18 cellular contexts compared by ENCODE assay signal in genomic region chr3:41836360-41837134, GRCh38.
A peak's percentile ranks its signal among the peaks of the same experiment; 100 is the strongest.
DNase-seq lines count a peak whose midpoint lies in the region; ATAC-seq, FAIRE-seq and TF ChIP-seq lines count a peak whose summit lies in the region.
"Had no signal": no experiment of that assay in that cellular context is flagged by ENCODE, and none has a peak within 500 bp of the region (broad histone marks: within the 10 kb centered on the region; RNA-seq: fewer than 3 reads in every experiment).

No MANE protein-coding gene starts in this region.

- no peak overlapping the region for H3K9ac ChIP-seq in IMR-90 (ENCODE audit: low read depth, low read length)

- WGBS in IMR-90 (ENCODE audit: extremely low coverage in 2 of 2, insufficient read length in 1 of 2), 2 experiments, result no CpG with 5 or more reads among the region's 11 CpGs
- 10 to 45% (median 20%) methylated on average over 11 of the region's 11 CpGs for WGBS in small intestine, 3 donors

- no peak overlapping the region for H2BK120ac ChIP-seq in IMR-90 (ENCODE audit: low read depth, low read length)

- no peak overlapping the region for H3K4me3 Mint-ChIP-seq in activated CD8-positive, alpha-beta memory T cell treated with anti-CD3 and anti-CD28 coated beads, Interleukin-2, amount 10 ng/mL, durations not matched to agents 7 days and 5 days
- H3K4me3 Mint-ChIP-seq: activated B cell treated with CpG ODN at 0.5 μM for 24 hours; activated naive CD4-positive, alpha-beta T cell treated with anti-CD3 and anti-CD28 coated beads, Interleukin-2, amount 10 ng/mL, durations not matched to agents 7 days and 5 days had no signal

- no peak overlapping the region for H2AK5ac ChIP-seq in IMR-90 (ENCODE audit: low read depth, low read length)

- H3K9me3 Mint-ChIP-seq in activated CD8-positive, alpha-beta memory T cell treated with anti-CD3 and anti-CD28 coated beads, Interleukin-2, amount 10 ng/mL, durations not matched to agents 7 days and 5 days (ENCODE audit: low read depth), result peaks cover 3% of the 10 kb centered on the region

- TF ChIP-seq RAD21 in IMR-90 (IDR thresholded peaks at IDR 0.05; ENCODE audit: low read length), result no peak

- no peaks in the 10 kb centered on the region for H3K27me3 ChIP-seq in IMR-90 (ENCODE audit: control insufficient read depth, insufficient read depth, low read length)
- H3K27me3 ChIP-seq in small intestine (ENCODE audit: control insufficient read depth in 2 of 2, insufficient read depth in 2 of 2, low read length in 2 of 2), result no peaks in the 10 kb centered on the region
- H3K27me3 ChIP-seq: esophagus squamous epithelium, SJCRH30 had no signal

- no peak overlapping the region for H4K5ac ChIP-seq in IMR-90 (ENCODE audit: low read depth, low read length)

- H3K9me3 ChIP-seq in IMR-90 (ENCODE audit: control insufficient read depth, insufficient read depth, low read length), result no peaks in the 10 kb centered on the region
- H3K9me3 ChIP-seq in small intestine (ENCODE audit: control insufficient read depth, low read depth), result no peaks in the 10 kb centered on the region
- H3K9me3 ChIP-seq: prostate gland, SJCRH30 had no signal

- no peak overlapping the region for H4K91ac ChIP-seq in IMR-90 (ENCODE audit: insufficient read depth, low read depth, low read length)

- CTCF ChIA-PET in activated CD8-positive, alpha-beta memory T cell treated with anti-CD3 and anti-CD28 coated beads, Interleukin-2, amount 10 ng/mL, durations not matched to agents 7 days and 5 days (lab: Charles Lee), result no interaction called here
- CTCF ChIA-PET in IMR-90 (lab: Yijun Ruan, JAX), result no interaction called here

- H3K27ac ChIP-seq in IMR-90 (ENCODE audit: insufficient read depth, low read length), result no peak overlapping the region
- no peak overlapping the region for H3K27ac ChIP-seq in small intestine (ENCODE audit: low read depth in 1 of 2, low read length in 1 of 2)
- H3K27ac ChIP-seq: esophagus squamous epithelium, prostate gland, SJCRH30 had no signal

- TF ChIP-seq CTCF in IMR-90 (conservative IDR thresholded peaks at IDR 0.05; ENCODE audit: low read depth, low read length), result no peak

- no peak overlapping the region for H3K14ac ChIP-seq in IMR-90 (replicated peaks; ENCODE audit: low read depth, low read length)

- H3K9me1 ChIP-seq in IMR-90 (ENCODE audit: insufficient read depth, low read length), result no peaks in the 10 kb centered on the region

- no TSS peak for BruUV-seq in IMR-90 (replicated peaks; lab: Mats Ljungman, UMichigan)

- POLR2A ChIA-PET in IMR-90 (lab: Charles Lee; ENCODE audit: unreplicated experiment), result no interaction called here

- H3K56ac ChIP-seq in IMR-90 (ENCODE audit: extremely low read depth, insufficient read depth, low read length), result no peak overlapping the region

- no peaks in the 10 kb centered on the region for H3K36me3 ChIP-seq in IMR-90 (ENCODE audit: control insufficient read depth, insufficient read depth, low read length)
- no peaks in the 10 kb centered on the region for H3K36me3 ChIP-seq in small intestine (ENCODE audit: control insufficient read depth in 2 of 2, insufficient read depth in 2 of 2, low read length in 2 of 2)
- H3K36me3 ChIP-seq: esophagus squamous epithelium, prostate gland, SJCRH30 had no signal

- no peak overlapping the region for H3K18ac ChIP-seq in IMR-90 (ENCODE audit: low read depth, low read length)

- H3K4me2 ChIP-seq in IMR-90 (ENCODE audit: low read depth, low read length), result no peak overlapping the region

- no peak overlapping the region for H2BK5ac ChIP-seq in IMR-90 (ENCODE audit: low read depth, low read length, poor library complexity, severe bottlenecking)

- 0 out of 2 replicates have a peak, but pooled peaks cover 2% of the 10 kb centered on the region for H3K4me1 ChIP-seq in IMR-90 (ENCODE audit: control insufficient read depth, insufficient read depth, low read length)
- H3K4me1 ChIP-seq in small intestine (ENCODE audit: control insufficient read depth in 2 of 2, insufficient read depth in 1 of 2, low read depth in 1 of 2, low read length in 1 of 2), result no peaks in the 10 kb centered on the region
- H3K4me1 ChIP-seq: esophagus squamous epithelium, prostate gland, SJCRH30 had no signal

- H3K27me3 Mint-ChIP-seq in activated CD8-positive, alpha-beta memory T cell treated with anti-CD3 and anti-CD28 coated beads, Interleukin-2, amount 10 ng/mL, durations not matched to agents 7 days and 5 days, result no peaks in the 10 kb centered on the region
- H3K27me3 Mint-ChIP-seq: activated B cell treated with CpG ODN at 0.5 μM for 24 hours; activated naive CD4-positive, alpha-beta T cell treated with anti-CD3 and anti-CD28 coated beads, Interleukin-2, amount 10 ng/mL, durations not matched to agents 7 days and 5 days had no signal

- H3K36me3 Mint-ChIP-seq in activated CD8-positive, alpha-beta memory T cell treated with anti-CD3 and anti-CD28 coated beads, Interleukin-2, amount 10 ng/mL, durations not matched to agents 7 days and 5 days, result peaks cover 14% of the 10 kb centered on the region
- H3K36me3 Mint-ChIP-seq: activated naive CD4-positive, alpha-beta T cell treated with anti-CD3 and anti-CD28 coated beads, Interleukin-2, amount 10 ng/mL, durations not matched to agents 7 days and 5 days had no signal

- intact Hi-C loops in IMR-90 (cut with micrococcal nuclease), result no loop called here

- peak; percentile 83 for ATAC-seq in activated CD8-positive, alpha-beta memory T cell treated with anti-CD3 and anti-CD28 coated beads, Interleukin-2, amount 10 ng/mL, durations not matched to agents 7 days and 5 days
- ATAC-seq in GM21529 (IDR thresholded peaks at IDR 0.05; ENCODE audit: unreplicated experiment) (peak; percentile 69), IMR-90 (ENCODE audit: low read depth) (no peak; the same call in 1 of the 2 replicates)

- peaks cover 15% of the 10 kb centered on the region for H3K4me1 Mint-ChIP-seq in activated CD8-positive, alpha-beta memory T cell treated with anti-CD3 and anti-CD28 coated beads, Interleukin-2, amount 10 ng/mL, durations not matched to agents 7 days and 5 days
- H3K4me1 Mint-ChIP-seq: activated naive CD4-positive, alpha-beta T cell treated with anti-CD3 and anti-CD28 coated beads, Interleukin-2, amount 10 ng/mL, durations not matched to agents 7 days and 5 days had no signal

- H3K23ac ChIP-seq in IMR-90 (ENCODE audit: low read depth, low read length), result no peak overlapping the region

- no peak overlapping the region for H3K27ac Mint-ChIP-seq in activated CD8-positive, alpha-beta memory T cell treated with anti-CD3 and anti-CD28 coated beads, Interleukin-2, amount 10 ng/mL, durations not matched to agents 7 days and 5 days
- H3K27ac Mint-ChIP-seq: activated B cell treated with CpG ODN at 0.5 μM for 24 hours; activated naive CD4-positive, alpha-beta T cell treated with anti-CD3 and anti-CD28 coated beads, Interleukin-2, amount 10 ng/mL, durations not matched to agents 7 days and 5 days had no signal

- FAIRE-seq in small intestine (lab: Jason Lieb, UNC), result no peak

- H3K79me1 ChIP-seq in IMR-90 (ENCODE audit: low read depth in 1 of 2, low read length in 2 of 2), result no peaks in the 10 kb centered on the region

- no peak overlapping the region for H2AK9ac ChIP-seq in IMR-90 (replicated peaks; ENCODE audit: low read depth, low read length, poor library complexity)

- DNase-seq in activated CD8-positive, alpha-beta memory T cell treated with anti-CD3 and anti-CD28 coated beads, Interleukin-2, amount 10 ng/mL, durations not matched to agents 7 days and 5 days, result no peak
- no peak for DNase-seq in activated CD8-positive, alpha-beta memory T cell treated with anti-CD3 and anti-CD28 coated beads, Interleukin-2, amount 50 U/mL, for 48 hours
- DNase-seq in IMR-90 (peak; percentile 26), small intestine (peak; percentile 79), KBM-7 (no peak), NCI-H82 (lab: John Stamatoyannopoulos, UW) (no peak), Ammon's horn (ENCODE audit: low spot score) (no peak)
- DNase-seq: activated B cell treated with CpG ODN at 0.5 μM for 24 hours; activated naive CD4-positive, alpha-beta T cell treated with anti-CD3 and anti-CD28 coated beads, Interleukin-2, amount 10 ng/mL, durations not matched to agents 7 days and 5 days; cerebellar nuclear complex; DMS153; esophagus squamous epithelium; H7; MV-4-11; NCI-H510A; SJCRH30 had no signal

- no peak overlapping the region for H2BK15ac ChIP-seq in IMR-90 (ENCODE audit: low read depth, low read length)

- in situ Hi-C loops in IMR-90 (cut with MboI; ENCODE audit: low sequenced_read_pairs) (no loop called here), KBM-7 (cut with MboI; ENCODE audit: low pct_unique_long_range_greater_than_20kb, low sequenced_read_pairs) (no loop called here)

- no peak overlapping the region for H2BK20ac ChIP-seq in IMR-90 (ENCODE audit: low read depth, low read length)

- H3K4ac ChIP-seq in IMR-90 (ENCODE audit: low read depth, low read length), result no peak overlapping the region

- dilution Hi-C loops in IMR-90 (cut with HindIII; ENCODE audit: low sequenced_read_pairs, unreplicated experiment), result no loop called here

- H4K20me1 ChIP-seq in IMR-90 (ENCODE audit: insufficient read depth, low read length), result no peaks in the 10 kb centered on the region

- H4K8ac ChIP-seq in IMR-90 (ENCODE audit: low read depth in 2 of 2, low read length in 2 of 2), result no peak overlapping the region

- TF ChIP-seq POLR2A in IMR-90 (IDR thresholded peaks at IDR 0.05; ENCODE audit: low read depth, low read length), result no peak

- no peak overlapping the region for H3K4me3 ChIP-seq in IMR-90 (ENCODE audit: insufficient read depth, low read depth, low read length)
- H3K4me3 ChIP-seq in small intestine (ENCODE audit: low read depth in 1 of 2, low read length in 2 of 2), result peak overlapping the region in 1 of 2 donors; percentile 15
- H3K4me3 ChIP-seq: esophagus squamous epithelium, prostate gland, SJCRH30 had no signal

- no peak overlapping the region for H2AFZ ChIP-seq in IMR-90 (replicated peaks; ENCODE audit: low read length, poor library complexity)

TF ChIP-seq in IMR-90, 13 proteins besides CTCF, POLR2A, EP300 and RAD21 (continues in another document):
- TF ChIP-seq NFE2L2 (IDR thresholded peaks at IDR 0.05; ENCODE audit: low read depth, low read length) (no peak), MXI1 (IDR thresholded peaks at IDR 0.05; ENCODE audit: borderline replicate concordance, low read depth, low read length) (no peak), FOS (IDR thresholded peaks at IDR 0.05; ENCODE audit: low read depth, low read length) (no peak), ELK1 (IDR thresholded peaks at IDR 0.05; ENCODE audit: borderline replicate concordance, low read depth, low read length) (no peak), MAZ (IDR thresholded peaks at IDR 0.05; ENCODE audit: borderline replicate concordance, low read depth, low read length) (no peak), RFX5 (IDR thresholded peaks at IDR 0.05; ENCODE audit: low read depth, low read length) (no peak)

Comparison
In these comparisons a context has a peak if more than half of its experiments do, and no peak if none do; other contexts are left out.
1. DNase-seq: peak in IMR-90 (single experiment) and small intestine (single experiment); none in activated CD8-positive, alpha-beta memory T cell treated with anti-CD3 and anti-CD28 coated beads, Interleukin-2, amount 10 ng/mL, durations not matched to agents 7 days and 5 days (single experiment), activated CD8-positive, alpha-beta memory T cell treated with anti-CD3 and anti-CD28 coated beads, Interleukin-2, amount 50 U/mL, for 48 hours (single experiment), KBM-7 (single experiment), NCI-H82 (single experiment) and Ammon's horn (single experiment).